In the genomic region with DNA sequence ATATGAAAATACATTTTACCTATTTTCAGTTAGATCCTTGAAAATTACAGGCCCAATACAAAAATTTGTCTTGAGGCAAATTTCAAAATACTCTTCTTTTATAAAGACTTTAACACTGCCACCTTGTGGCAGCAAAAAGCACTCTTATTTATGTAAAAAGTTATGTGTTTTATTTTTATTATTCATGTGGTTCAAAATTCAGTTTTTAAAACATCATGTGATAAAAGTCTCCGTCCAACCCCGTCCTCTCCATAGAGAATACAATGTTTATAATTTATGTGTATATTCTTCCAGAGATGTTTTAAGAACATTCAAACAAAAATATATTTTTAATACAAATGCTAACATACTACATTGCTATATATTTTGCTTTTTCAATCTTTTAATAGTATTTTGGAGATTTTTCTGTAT, we compare ENCODE assay signal across 8 cellular contexts. TPM values are rescaled to one million over a fixed set of nuclear protein-coding genes. Genes with fewer than 3 reads are reported as not detected.
DNase-seq lines count a peak whose midpoint lies in the region; ATAC-seq, FAIRE-seq and TF ChIP-seq lines count a peak whose summit lies in the region.

No MANE protein-coding gene starts in this region.

- H3K36me3 ChIP-seq in MM.1S (replicated peaks; ENCODE audit: insufficient read depth, low read length) (no peaks in the 10 kb centered on the region), upper lobe of right lung (no peaks in the 10 kb centered on the region)

- H3K9me3 ChIP-seq in MM.1S (replicated peaks; ENCODE audit: insufficient read depth, low read length) (no peaks in the 10 kb centered on the region), upper lobe of right lung (no peaks in the 10 kb centered on the region)

- H3K4me1 ChIP-seq in MM.1S (ENCODE audit: low read length): no peaks in the 10 kb centered on the region
- no peaks in the 10 kb centered on the region for H3K4me1 ChIP-seq in upper lobe of right lung

- FAIRE-seq in TTC549 (lab: Jason Lieb, UNC): peak; percentile 92

- H3K4me3 ChIP-seq in MM.1S (ENCODE audit: low read length) (0 out of 2 replicates have a peak overlapping the region, but pooled peaks have one; percentile 60), upper lobe of right lung (no peak overlapping the region)

- no peaks in the 10 kb centered on the region for H4K20me1 ChIP-seq in MM.1S (ENCODE audit: insufficient read depth, low read length)

- H3K27ac ChIP-seq in MM.1S (ENCODE audit: low read length) (no peak overlapping the region), upper lobe of right lung (no peak overlapping the region)

- H3K9ac ChIP-seq in MM.1S (ENCODE audit: low read length): no peak overlapping the region; the same call in 1 of the 2 replicates

- no peak for ATAC-seq in upper lobe of right lung
- ATAC-seq in GM21786 (IDR thresholded peaks at IDR 0.05; ENCODE audit: unreplicated experiment): no peak
- ATAC-seq in HG02938 (IDR thresholded peaks at IDR 0.05; ENCODE audit: unreplicated experiment): no peak
- ATAC-seq in HG02973 (IDR thresholded peaks at IDR 0.05; ENCODE audit: unreplicated experiment): no peak

- H3F3A ChIP-seq in MM.1S (ENCODE audit: insufficient read depth, low read length): no peaks in the 10 kb centered on the region; the same call in 1 of the 2 replicates

- no peak overlapping the region for H2AFZ ChIP-seq in MM.1S (ENCODE audit: low read length)

- intact Hi-C loops in upper lobe of right lung (cut with DNase I): no loop called here

- H3K9me2 ChIP-seq in MM.1S (replicated peaks; ENCODE audit: insufficient read depth, low read length): no peaks in the 10 kb centered on the region

- DNase-seq in EH (ENCODE audit: low read depth) (peak; percentile 65), MM.1S (peak; percentile 66), globus pallidus (ENCODE audit: low spot score) (peak; percentile 68), upper lobe of right lung (no peak)

- H3K79me2 ChIP-seq in MM.1S (ENCODE audit: low read length): no peaks in the 10 kb centered on the region

- peak; percentile 74 for TF ChIP-seq CTCF in MM.1S (IDR thresholded peaks at IDR 0.05; ENCODE audit: low read length)
- TF ChIP-seq CTCF in upper lobe of right lung (IDR thresholded peaks at IDR 0.05): peak; percentile 75

- peak overlapping the region; percentile 51 for H3K4me2 ChIP-seq in MM.1S (ENCODE audit: low read depth, low read length)

- H3K27me3 ChIP-seq in MM.1S (replicated peaks; ENCODE audit: insufficient read depth, low read length): no peaks in the 10 kb centered on the region
- no peaks in the 10 kb centered on the region for H3K27me3 ChIP-seq in upper lobe of right lung

RNA-seq across cellular contexts. Expression of a gene that starts 36.9 kb away (rescaled TPM):
- total RNA-seq in upper lobe of right lung: 4.5 TPM
